In the genomic region with DNA sequence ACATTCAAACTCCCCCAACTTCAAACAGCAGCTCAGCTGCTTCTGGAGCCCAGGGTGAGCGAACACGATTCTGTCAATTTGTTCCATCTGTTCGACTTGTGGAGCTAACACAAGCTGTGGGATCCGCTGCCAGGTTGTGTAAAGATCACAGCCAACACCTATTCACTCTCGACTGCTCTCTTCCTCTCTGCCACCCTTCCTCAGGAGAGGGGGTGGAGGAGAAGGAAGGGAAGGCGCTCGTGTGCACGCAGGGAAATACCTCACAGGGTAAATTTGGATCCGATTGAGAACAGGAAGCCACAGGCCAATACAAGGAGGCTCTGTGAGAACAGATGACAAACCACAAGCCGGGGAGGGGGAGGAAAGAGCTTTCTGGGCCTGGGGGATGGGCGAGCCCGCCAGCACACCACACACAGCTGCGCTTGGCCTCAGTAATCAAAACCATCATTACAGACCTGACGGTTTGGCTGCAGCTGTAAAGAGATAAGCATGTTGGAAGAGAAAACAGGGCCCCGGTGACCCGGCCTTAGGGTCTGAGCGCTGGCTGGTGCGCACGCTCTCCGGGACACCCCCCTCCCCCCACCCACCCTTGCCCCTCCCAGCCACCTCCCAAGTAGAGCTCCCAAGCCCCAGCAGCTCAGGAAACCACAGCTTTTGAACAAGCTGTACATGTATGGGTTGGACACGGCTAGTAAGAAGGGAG, we compare ENCODE assay signal across 7 cellular contexts. TPM values are rescaled to one million over a fixed set of nuclear protein-coding genes. Genes with fewer than 3 reads are reported as not detected.
DNase-seq lines count a peak whose midpoint lies in the region; ATAC-seq and TF ChIP-seq lines count a peak whose summit lies in the region.

No MANE protein-coding gene starts in this region.

- peak overlapping the region; percentile 51 for H3K4me3 ChIP-seq in coronary artery

- no peaks in the 10 kb centered on the region for H3K9me3 Mint-ChIP-seq in activated CD4-positive, alpha-beta T cell treated with anti-CD3 and anti-CD28 coated beads, Interleukin-2, amount 10 ng/mL, durations not matched to agents 7 days and 5 days
- H3K9me3 Mint-ChIP-seq in memory B cell = no peaks in the 10 kb centered on the region

- POLR2A ChIA-PET in activated CD4-positive, alpha-beta T cell treated with anti-CD3 and anti-CD28 coated beads, Interleukin-2, amount 10 ng/mL, durations not matched to agents 7 days and 5 days (lab: Charles Lee) = no interaction called here

- H3K4me3 Mint-ChIP-seq in activated CD4-positive, alpha-beta T cell treated with anti-CD3 and anti-CD28 coated beads, Interleukin-2, amount 10 ng/mL, durations not matched to agents 7 days and 5 days = peak overlapping the region; percentile 65
- peak overlapping the region; percentile 77 for H3K4me3 Mint-ChIP-seq in memory B cell

- ATAC-seq in GM18861 (IDR thresholded peaks at IDR 0.05; ENCODE audit: unreplicated experiment) = peak; percentile 84
- ATAC-seq in HG02981 (IDR thresholded peaks at IDR 0.05; ENCODE audit: unreplicated experiment) = peak; percentile 93
- peak; percentile 99 for ATAC-seq in memory B cell (ENCODE audit: low read depth)

- H3K36me3 Mint-ChIP-seq in activated CD4-positive, alpha-beta T cell treated with anti-CD3 and anti-CD28 coated beads, Interleukin-2, amount 10 ng/mL, durations not matched to agents 7 days and 5 days (ENCODE audit: low read depth) = peaks cover 24% of the 10 kb centered on the region
- peaks cover 17% of the 10 kb centered on the region for H3K36me3 Mint-ChIP-seq in memory B cell

- no peak overlapping the region for H3K27ac ChIP-seq in coronary artery

- DNase-seq in NCI-H2227 (lab: John Stamatoyannopoulos, UW; ENCODE audit: unreplicated experiment) (peak; percentile 84), coronary artery (ENCODE audit: low spot score) (no peak), memory B cell (ENCODE audit: low spot score in 2 of 2) (peak; percentile 27 to 53)
- peak; percentile 90 for DNase-seq in activated CD4-positive, alpha-beta T cell treated with anti-CD3 and anti-CD28 coated beads, Interleukin-2, amount 10 ng/mL, durations not matched to agents 7 days and 5 days
- DNase-seq in stimulated activated CD8-positive, alpha-beta memory T cell treated with anti-CD3 and anti-CD28 coated beads, Interleukin-15, amount 100 ng/mL, for 4 hours (ENCODE audit: low read depth in 2 of 2) = peak; percentile 54 to 55

- CTCF ChIA-PET in activated CD4-positive, alpha-beta T cell treated with anti-CD3 and anti-CD28 coated beads, Interleukin-2, amount 10 ng/mL, durations not matched to agents 7 days and 5 days (lab: Charles Lee) = interaction anchor here (0.9 to 1.7 kb wide), 3 partner anchors 13 to 272 kb away, joined by 3 to 8 read pairs (median 3); no protein-coding TSS in a partner anchor

- peaks cover 36% of the 10 kb centered on the region for H3K27me3 Mint-ChIP-seq in activated CD4-positive, alpha-beta T cell treated with anti-CD3 and anti-CD28 coated beads, Interleukin-2, amount 10 ng/mL, durations not matched to agents 7 days and 5 days
- H3K27me3 Mint-ChIP-seq in memory B cell = peaks cover 15% of the 10 kb centered on the region

- H3K27ac Mint-ChIP-seq in activated CD4-positive, alpha-beta T cell treated with anti-CD3 and anti-CD28 coated beads, Interleukin-2, amount 10 ng/mL, durations not matched to agents 7 days and 5 days = peak overlapping the region; percentile 86
- H3K27ac Mint-ChIP-seq in memory B cell = no peak overlapping the region

- peaks cover 40% of the 10 kb centered on the region for H3K4me1 Mint-ChIP-seq in activated CD4-positive, alpha-beta T cell treated with anti-CD3 and anti-CD28 coated beads, Interleukin-2, amount 10 ng/mL, durations not matched to agents 7 days and 5 days
- H3K4me1 Mint-ChIP-seq in memory B cell = peaks cover 15% of the 10 kb centered on the region

- TF ChIP-seq CTCF in coronary artery (IDR thresholded peaks at IDR 0.05) = no peak

RNA-seq across cellular contexts. Expression of a gene that starts 54.2 kb away (rescaled TPM):
- total RNA-seq in activated CD4-positive, alpha-beta T cell treated with anti-CD3 and anti-CD28 coated beads, Interleukin-2, amount 10 ng/mL, durations not matched to agents 7 days and 5 days = 1 to 10 TPM; 7.1 to 8.9 TPM
